9 cellular contexts compared by ENCODE assay signal in genomic region chr11:83195176-83195531, GRCh38. TPM values are rescaled to one million over a fixed set of nuclear protein-coding genes. Genes with fewer than 3 reads are reported as not detected.
A peak's percentile ranks its signal among the peaks of the same experiment; 100 is the strongest.
DNase-seq lines count a peak whose midpoint lies in the region; ATAC-seq and TF ChIP-seq lines count a peak whose summit lies in the region.
"Had no signal": no experiment of that assay in that cellular context is flagged by ENCODE, and none has a peak within 500 bp of the region (broad histone marks: within the 10 kb centered on the region; RNA-seq: fewer than 3 reads in every experiment).

No MANE protein-coding gene starts in this region.

- ATAC-seq in HG03097 (IDR thresholded peaks at IDR 0.05; ENCODE audit: low FRiP score, unreplicated experiment) (no peak), GM21515 (IDR thresholded peaks at IDR 0.05; ENCODE audit: unreplicated experiment) (no peak), HG03175 (IDR thresholded peaks at IDR 0.05; ENCODE audit: unreplicated experiment) (no peak)

- H3K4me1 ChIP-seq in OCI-LY3 (ENCODE audit: low read length) = peaks cover 15% of the 10 kb centered on the region
- H3K4me1 ChIP-seq in endodermal cell (ENCODE audit: control insufficient read depth, insufficient read depth, low read length) = peaks cover 6% of the 10 kb centered on the region
- H3K4me1 ChIP-seq in prostate gland (replicated peaks) = peaks cover 10% of the 10 kb centered on the region

- WGBS in endodermal cell (ENCODE audit: insufficient coverage in 1 of 2, insufficient read length in 1 of 2), 2 experiments = 60 to 74% methylated on average over 2 to 6 of the region's 6 CpGs
- WGBS in prostate gland = 33% methylated on average over 6 of the region's 6 CpGs

- H3K9ac ChIP-seq in OCI-LY3 (ENCODE audit: low read length) = peak overlapping the region; percentile 62
- peak overlapping the region; percentile 96 for H3K9ac ChIP-seq in endodermal cell (ENCODE audit: extremely low read depth, low read length, poor library complexity, severe bottlenecking)

- peak overlapping the region; percentile 90 for H3K4me3 Mint-ChIP-seq in endodermal cell

- no peaks in the 10 kb centered on the region for H3K9me3 Mint-ChIP-seq in endodermal cell

- H3K4me1 Mint-ChIP-seq in endodermal cell = peaks cover 27% of the 10 kb centered on the region

- H3K36me3 ChIP-seq in OCI-LY3 (replicated peaks; ENCODE audit: low read depth, low read length) = peaks cover 3% of the 10 kb centered on the region
- H3K36me3 ChIP-seq in endodermal cell (ENCODE audit: control insufficient read depth, insufficient read depth, low read length) = peaks cover 35% of the 10 kb centered on the region
- H3K36me3 ChIP-seq in prostate gland = peaks cover 0 to 5% of the 10 kb centered on the region in 2 donors

- TF ChIP-seq CTCF in OCI-LY3 (IDR thresholded peaks at IDR 0.05; ENCODE audit: low read depth, low read length) (0 out of 2 replicates have a peak, but pooled peaks have one; percentile 18), endodermal cell (conservative IDR thresholded peaks at IDR 0.05) (peak; percentile 41), prostate gland (IDR thresholded peaks at IDR 0.05) (no peak)

- no peaks in the 10 kb centered on the region for H4K20me1 ChIP-seq in OCI-LY3 (ENCODE audit: insufficient read depth, low read length)

- no peak overlapping the region for H3K27ac Mint-ChIP-seq in endodermal cell

- H3K27me3 ChIP-seq in OCI-LY3 (ENCODE audit: low read depth, low read length) = no peaks in the 10 kb centered on the region
- no peaks in the 10 kb centered on the region for H3K27me3 ChIP-seq in endodermal cell (ENCODE audit: control insufficient read depth, insufficient read depth, low read length, poor library complexity, severe bottlenecking)
- no peaks in the 10 kb centered on the region for H3K27me3 ChIP-seq in prostate gland (replicated peaks; ENCODE audit: insufficient read depth)

- H3K4me3 ChIP-seq in OCI-LY3 (ENCODE audit: low read length) = peak overlapping the region; percentile 82
- H3K4me3 ChIP-seq in endodermal cell (ENCODE audit: low read length) = peak overlapping the region; percentile 100
- H3K4me3 ChIP-seq in prostate gland = peak overlapping the region; percentile 49 to 62

- intact Hi-C loops in prostate gland (cut with DNase I) = loop anchor here (10.0 kb wide), 1 partner anchor 120 kb away; the partner anchor contains the start of gene RAB30

- H3K27ac ChIP-seq in OCI-LY3 (ENCODE audit: low read length) (no peak overlapping the region), endodermal cell (ENCODE audit: low read depth, low read length) (no peak overlapping the region), prostate gland (peak overlapping the region; percentile 80 to 85)

- no peaks in the 10 kb centered on the region for H3K27me3 Mint-ChIP-seq in endodermal cell (ENCODE audit: insufficient read depth)

- peak overlapping the region; percentile 85 for H2AFZ ChIP-seq in OCI-LY3 (ENCODE audit: low read depth, low read length)

- DNase-seq in GM03348 (ENCODE audit: low spot score) (peak; percentile 6), endodermal cell (no peak), prostate gland (ENCODE audit: low spot score) (no peak)
- DNase-seq in stimulated activated CD4-positive, alpha-beta T cell treated with anti-CD3 and anti-CD28 coated beads, Interleukin-4, amount 100 ng/mL, for 4 hours = no peak
- DNase-seq: NCI-H2029 treated with DMSO at 0.1 percent for 48 hours had no signal

- H3K79me2 ChIP-seq in OCI-LY3 (ENCODE audit: low read length) = peaks cover 19% of the 10 kb centered on the region

- no peak for TF ChIP-seq POLR2A in prostate gland (IDR thresholded peaks at IDR 0.05)

- H3K4me2 ChIP-seq in OCI-LY3 (ENCODE audit: low read length) = peak overlapping the region; percentile 82

- H3K36me3 Mint-ChIP-seq in endodermal cell (ENCODE audit: low read depth) = peaks cover 19% of the 10 kb centered on the region

- H3K9me3 ChIP-seq in OCI-LY3 (ENCODE audit: insufficient read depth, low read length) (no peaks in the 10 kb centered on the region), endodermal cell (ENCODE audit: control insufficient read depth, low read length) (no peaks in the 10 kb centered on the region), prostate gland (no peaks in the 10 kb centered on the region)

RNA-seq across cellular contexts. Expression of gene ANKRD42, which starts 1.6 kb away (rescaled TPM):
- 10 to 100 TPM; 11.1 to 11.4 TPM for total RNA-seq in endodermal cell
- polyA plus RNA-seq in endodermal cell (2013, experiment 1 of 2) = 5.3 TPM
- 6.7 TPM for polyA plus RNA-seq in endodermal cell (2013, experiment 2 of 2)
- 10 to 100 TPM; 11.6 to 24.5 TPM for total RNA-seq in prostate gland

RNA-seq across cellular contexts. Expression of gene PCF11, which starts 38.2 kb away (rescaled TPM):
- total RNA-seq in endodermal cell (10 to 100 TPM; 52.7 to 67.7 TPM), prostate gland (10 to 100 TPM; 64.1 to 75.2 TPM)
- polyA plus RNA-seq in endodermal cell (2013, experiment 1 of 2) = 45.5 TPM
- polyA plus RNA-seq in endodermal cell (2013, experiment 2 of 2) = 41.7 TPM

Comparison
In these comparisons a context has a peak if more than half of its experiments do, and no peak if none do; other contexts are left out.
1. H3K27ac ChIP-seq: peak in prostate gland (2 of 2); none in OCI-LY3 (single experiment) and endodermal cell (single experiment).
2. CTCF ChIP-seq: peak in OCI-LY3 (single experiment) and endodermal cell (single experiment); none in prostate gland (0 of 4).
3. Peak in every context shown above with its lines, with median percentiles within 50 percentile points of each other: H3K4me3 ChIP-seq.